ENCODE assay signal across 8 cellular contexts in the genomic region with DNA sequence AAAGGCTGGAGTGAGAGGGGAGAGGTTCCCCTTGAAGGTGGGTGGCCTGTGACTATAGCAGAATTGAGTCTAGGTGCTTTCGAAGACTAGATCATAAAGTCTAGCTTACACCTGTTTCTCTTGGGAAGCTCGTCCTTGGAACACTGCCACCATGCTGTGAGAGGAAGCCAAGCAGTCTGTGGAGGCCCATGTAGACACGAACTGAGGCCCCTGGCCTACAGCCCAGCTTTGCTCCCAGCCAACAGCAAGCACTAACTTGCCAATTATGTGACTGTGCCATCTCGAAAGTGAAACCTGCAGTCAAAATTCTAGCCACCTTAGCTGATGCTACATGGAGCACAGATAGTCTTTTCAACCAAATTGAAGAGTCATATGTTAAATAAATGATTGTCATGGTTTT.
DNase-seq lines count a peak whose midpoint lies in the region; ATAC-seq and TF ChIP-seq lines count a peak whose summit lies in the region.

No MANE protein-coding gene starts in this region.

- no CpG with 5 or more reads among the region's 4 CpGs for WGBS in neuronal stem cell (ENCODE audit: extremely low coverage in 2 of 2, insufficient read length in 2 of 2, insufficient replicate concordance in 1 of 2), 2 donors

- no peak overlapping the region for H3K9ac ChIP-seq in neuronal stem cell (ENCODE audit: low read depth, low read length, poor library complexity)

- H3K4me3 ChIP-seq in SJCRH30, result no peak overlapping the region
- H3K4me3 ChIP-seq in left ventricle myocardium inferior, result no peak overlapping the region
- no peak overlapping the region for H3K4me3 ChIP-seq in neuronal stem cell (ENCODE audit: low read length in 2 of 2)

- no peaks in the 10 kb centered on the region for H3K36me3 ChIP-seq in SJCRH30
- no peaks in the 10 kb centered on the region for H3K36me3 ChIP-seq in left ventricle myocardium inferior
- H3K36me3 ChIP-seq in neuronal stem cell (replicated peaks in 1 of 2; ENCODE audit: control insufficient read depth in 2 of 2, insufficient read depth in 2 of 2, low read length in 2 of 2), result no peaks in the 10 kb centered on the region

- ATAC-seq in GM19395 (IDR thresholded peaks at IDR 0.05; ENCODE audit: unreplicated experiment) (peak; percentile 84), HG03520 (IDR thresholded peaks at IDR 0.05; ENCODE audit: unreplicated experiment) (peak; percentile 93)

- H3K4me1 ChIP-seq in SJCRH30 (no peaks in the 10 kb centered on the region), left ventricle myocardium inferior (no peaks in the 10 kb centered on the region), neuronal stem cell (ENCODE audit: control insufficient read depth in 2 of 2, insufficient read depth in 1 of 2, low read depth in 1 of 2, low read length in 2 of 2) (peaks cover 0 to under 1% of the 10 kb centered on the region in 2 donors)

- H3K14ac ChIP-seq in neuronal stem cell (ENCODE audit: low read length), result no peak overlapping the region

- H3K27me3 ChIP-seq in SJCRH30 (no peaks in the 10 kb centered on the region), left ventricle myocardium inferior (ENCODE audit: low read depth) (no peaks in the 10 kb centered on the region), neuronal stem cell (ENCODE audit: control insufficient read depth in 3 of 3, insufficient read depth in 3 of 3, low read depth in 1 of 3, low read length in 3 of 3) (no peaks in the 10 kb centered on the region)

- no peak overlapping the region for H3K18ac ChIP-seq in neuronal stem cell (ENCODE audit: low read length)

- no peak overlapping the region for H2BK120ac ChIP-seq in neuronal stem cell (ENCODE audit: low read depth, low read length)

- no peak overlapping the region for H4K8ac ChIP-seq in neuronal stem cell (ENCODE audit: low read depth, low read length)

- no peak overlapping the region for H2AFZ ChIP-seq in neuronal stem cell (ENCODE audit: low read length)

- DNase-seq in DMS 273 treated with DMSO at 0.1 percent for 48 hours (lab: John Stamatoyannopoulos, UW) (peak; percentile 68), SJCRH30 (peak; percentile 28 to 60), left ventricle myocardium inferior (peak; percentile 22), ureter (ENCODE audit: low spot score) (peak; percentile 69), NCI-H526 treated with DMSO at 0.1 percent for 48 hours (lab: John Stamatoyannopoulos, UW) (no peak), neuronal stem cell (ENCODE audit: low spot score) (no peak)

- H4K91ac ChIP-seq in neuronal stem cell (ENCODE audit: low read depth, low read length, poor library complexity), result no peak overlapping the region

- intact Hi-C loops in left ventricle myocardium inferior (cut with micrococcal nuclease), result no loop called here

- H3K9me3 ChIP-seq in SJCRH30 (replicated peaks) (no peaks in the 10 kb centered on the region), left ventricle myocardium inferior (replicated peaks) (no peaks in the 10 kb centered on the region), neuronal stem cell (replicated peaks in 1 of 2; ENCODE audit: control insufficient read depth in 2 of 2, insufficient read depth in 1 of 2, low read depth in 1 of 2, low read length in 2 of 2) (no peaks in the 10 kb centered on the region)

- no peak overlapping the region for H3K23ac ChIP-seq in neuronal stem cell (ENCODE audit: low read depth, low read length, poor library complexity)

- no peak overlapping the region for H2BK12ac ChIP-seq in neuronal stem cell (ENCODE audit: low read length)

- H2AK5ac ChIP-seq in neuronal stem cell (ENCODE audit: low read depth, low read length), result no peak overlapping the region

- no peak for TF ChIP-seq CTCF in left ventricle myocardium inferior (IDR thresholded peaks at IDR 0.05; ENCODE audit: borderline replicate concordance)

- H3K79me1 ChIP-seq in neuronal stem cell (ENCODE audit: low read depth, low read length), result no peaks in the 10 kb centered on the region

- no peak overlapping the region for H2BK5ac ChIP-seq in neuronal stem cell (ENCODE audit: low read length)

- no peak overlapping the region for H2BK15ac ChIP-seq in neuronal stem cell (ENCODE audit: low read length)

- H3K27ac ChIP-seq in SJCRH30 (no peak overlapping the region), left ventricle myocardium inferior (replicated peaks) (no peak overlapping the region), neuronal stem cell (replicated peaks; ENCODE audit: low read length) (no peak overlapping the region)

- H3K4ac ChIP-seq in neuronal stem cell (ENCODE audit: low read length), result no peak overlapping the region

- H3K4me2 ChIP-seq in neuronal stem cell (ENCODE audit: insufficient read depth, low read length, poor library complexity, severe bottlenecking), result no peak overlapping the region

Comparison
In these comparisons a context has a peak if more than half of its experiments do, and no peak if none do; other contexts are left out.
1. DNase-seq: peak in DMS 273 treated with DMSO at 0.1 percent for 48 hours (single experiment), SJCRH30 (2 of 2), left ventricle myocardium inferior (single experiment) and ureter (single experiment); none in NCI-H526 treated with DMSO at 0.1 percent for 48 hours (single experiment) and neuronal stem cell (single experiment).